ENCODE assay signal across 24 cellular contexts in genomic region chr4:107977482-107977881, GRCh38.
"Had no signal": no experiment of that assay in that cellular context is flagged by ENCODE, and none has a peak within 500 bp of the region (broad histone marks: within the 10 kb centered on the region; RNA-seq: fewer than 3 reads in every experiment).

No MANE protein-coding gene starts in this region.

- H3K4me3 ChIP-seq: coronary artery, esophagus squamous epithelium, pancreas, stomach, suprapubic skin, thyroid gland had no signal

- DNase-seq: dermis blood vessel endothelial cell; effector memory CD8-positive, alpha-beta T cell; erythroblast; esophagus squamous epithelium; foreskin melanocyte; immature natural killer cell; islet precursor cell; kidney glomerular epithelial cell; mammary epithelial cell; mesendoderm; midbrain; naive thymus-derived CD4-positive, alpha-beta T cell; occipital lobe; pancreas; stimulated activated CD4-positive, alpha-beta T cell treated with anti-CD3 and anti-CD28 coated beads, Interleukin-2, amount 100 ng/mL, for 24 hours; stimulated activated CD4-positive, alpha-beta T cell treated with anti-CD3 and anti-CD28 coated beads, Interleukin-4, amount 100 ng/mL, for 24 hours; stimulated activated naive CD4-positive, alpha-beta T cell treated with Interleukin-2 at 50 U/mL for 16 hours; stomach; thyroid gland had no signal

- H3K27me3 ChIP-seq: esophagus squamous epithelium, pancreas, stomach, suprapubic skin, thyroid gland had no signal

- H3K36me3 ChIP-seq: esophagus squamous epithelium, pancreas, stomach, suprapubic skin, thyroid gland had no signal

- H3K27ac ChIP-seq: coronary artery, esophagus squamous epithelium, pancreas, stomach, suprapubic skin, thyroid gland had no signal

- H3K4me1 ChIP-seq: esophagus squamous epithelium, pancreas, stomach, suprapubic skin, thyroid gland had no signal

- FAIRE-seq: endometrium, pancreas had no signal

- H3K9me3 ChIP-seq: pancreas, stomach, suprapubic skin, thyroid gland had no signal

- ATAC-seq: effector memory CD8-positive, alpha-beta T cell; naive thymus-derived CD4-positive, alpha-beta T cell; pancreas; sciatic nerve; stimulated activated effector memory CD8-positive, alpha-beta T cell treated with anti-CD3 and anti-CD28 coated beads, Interleukin-12 subunit alpha, Interleukin-12 subunit beta, amount 100 ng/mL, for 72 hours had no signal
